Comparison of ENCODE assay signal across 8 cellular contexts in the genomic region with DNA sequence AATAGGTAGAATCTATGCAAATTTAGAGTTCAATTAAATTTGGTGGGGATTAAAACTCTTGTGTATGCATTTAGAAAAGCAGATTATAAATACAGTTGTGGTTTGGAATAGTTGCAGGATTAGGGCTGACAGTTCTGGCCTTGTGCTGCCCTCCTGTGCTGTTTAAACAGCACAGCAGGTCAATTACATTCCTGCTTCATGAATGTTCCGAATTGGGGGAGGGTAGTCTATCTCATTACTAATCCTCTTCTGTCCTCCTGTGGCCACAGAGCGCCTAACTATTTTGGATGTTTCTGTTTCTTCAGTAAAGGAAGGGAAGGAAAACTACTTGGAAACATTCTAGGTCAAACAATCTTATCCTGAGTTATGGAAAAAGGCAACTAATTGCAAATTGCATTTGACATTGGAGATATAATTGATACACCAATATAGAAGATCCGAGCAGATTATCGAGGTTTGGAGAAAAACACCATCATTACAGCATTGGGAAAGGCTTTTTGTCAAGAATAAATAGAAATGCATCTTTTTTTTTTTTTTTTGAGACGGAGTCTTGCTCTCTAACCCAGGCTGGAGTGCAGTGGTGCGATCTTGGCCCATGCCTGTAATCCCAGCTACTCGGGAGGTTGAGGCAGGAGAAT. TPM values are rescaled to one million over a fixed set of nuclear protein-coding genes. Genes with fewer than 3 reads are reported as not detected.
DNase-seq lines count a peak whose midpoint lies in the region; ATAC-seq, FAIRE-seq and TF ChIP-seq lines count a peak whose summit lies in the region.

No MANE protein-coding gene starts in this region.

- FAIRE-seq in pancreas (lab: Jason Lieb, UNC): peak; percentile 51

- H3K4me1 Mint-ChIP-seq in activated T-helper 17 cell treated with anti-CD3 and anti-CD28 coated beads, Interleukin-2, amount 50 U/mL, for 72 hours: peaks cover 12% of the 10 kb centered on the region

- H3K4me3 ChIP-seq in pancreas: no peak overlapping the region

- peak; percentile 100 for TF ChIP-seq CTCF in C4-2B (conservative IDR thresholded peaks at IDR 0.05)
- peak; percentile 55 to 84 (median 70) for TF ChIP-seq CTCF in pancreas (IDR thresholded peaks at IDR 0.05)

- no peaks in the 10 kb centered on the region for H3K9me3 ChIP-seq in pancreas

- no peaks in the 10 kb centered on the region for H3K27me3 Mint-ChIP-seq in activated T-helper 17 cell treated with anti-CD3 and anti-CD28 coated beads, Interleukin-2, amount 50 U/mL, for 72 hours

- DNase-seq in NCI-H345 treated with DMSO at 0.1 percent for 48 hours (lab: John Stamatoyannopoulos, UW; ENCODE audit: unreplicated experiment) (peak; percentile 21), globus pallidus (ENCODE audit: low spot score) (peak; percentile 90), pancreas (peak in 4 of 6 donors; percentile 43 to 65 (median 64))
- DNase-seq in activated CD8-positive, alpha-beta memory T cell treated with anti-CD3 and anti-CD28 coated beads for 24 hours: no peak

- ATAC-seq in GM18502 (IDR thresholded peaks at IDR 0.05; ENCODE audit: poor library complexity, unreplicated experiment): peak; percentile 75
- ATAC-seq in HG03280 (IDR thresholded peaks at IDR 0.05; ENCODE audit: unreplicated experiment): peak; percentile 61
- ATAC-seq in activated T-helper 17 cell treated with anti-CD3 and anti-CD28 coated beads, Interleukin-2, amount 50 U/mL, for 72 hours (replicated peaks): peak; percentile 71
- ATAC-seq in pancreas: peak; percentile 99 to 100 (median 100)

- H3K4me1 ChIP-seq in pancreas: peaks cover 6 to 9% (median 7%) of the 10 kb centered on the region in 3 donors

- intact Hi-C loops in pancreas (cut with DNase I): loop anchor here in 1 of 3 donors (10.0 kb wide), 1 partner anchor 330 kb away; no protein-coding TSS in a partner anchor

- H3K27ac Mint-ChIP-seq in activated T-helper 17 cell treated with anti-CD3 and anti-CD28 coated beads, Interleukin-2, amount 50 U/mL, for 72 hours: peak overlapping the region; percentile 57

- 22 to 31% methylated on average over 7 of the region's 7 CpGs for WGBS in pancreas, 2 donors

- no peaks in the 10 kb centered on the region for H3K9me3 Mint-ChIP-seq in activated T-helper 17 cell treated with anti-CD3 and anti-CD28 coated beads, Interleukin-2, amount 50 U/mL, for 72 hours

- H3K36me3 Mint-ChIP-seq in activated T-helper 17 cell treated with anti-CD3 and anti-CD28 coated beads, Interleukin-2, amount 50 U/mL, for 72 hours (ENCODE audit: low read depth): no peaks in the 10 kb centered on the region

- H3K27me3 ChIP-seq in pancreas: no peaks in the 10 kb centered on the region

- no peak overlapping the region for H3K27ac ChIP-seq in C4-2B
- H3K27ac ChIP-seq in pancreas: peak overlapping the region in 1 of 4 donors; percentile 24

- no peaks in the 10 kb centered on the region for H3K36me3 ChIP-seq in pancreas

- H3K4me3 Mint-ChIP-seq in activated T-helper 17 cell treated with anti-CD3 and anti-CD28 coated beads, Interleukin-2, amount 50 U/mL, for 72 hours: peak overlapping the region; percentile 57

RNA-seq across cellular contexts. Expression of a gene that starts 8.7 kb away (rescaled TPM):
- total RNA-seq in activated T-helper 17 cell treated with anti-CD3 and anti-CD28 coated beads, Interleukin-2, amount 50 U/mL, for 72 hours: 10 to 100 TPM; 25.2 to 32.7 TPM
- under 1 TPM in 4 of 6 donors, not detected in 2; 0.16 to 0.58 (median 0.26) TPM for total RNA-seq in pancreas
- polyA plus RNA-seq in pancreas: under 1 TPM; 0.27 to 0.82 TPM

RNA-seq across cellular contexts. Expression of a gene that starts 12.5 kb away (rescaled TPM):
- total RNA-seq in activated T-helper 17 cell treated with anti-CD3 and anti-CD28 coated beads, Interleukin-2, amount 50 U/mL, for 72 hours: 10 to 100 TPM; 41.1 to 95.4 TPM
- 10 to 100 TPM; 12.8 to 23.7 (median 16.9) TPM for total RNA-seq in pancreas
- polyA plus RNA-seq in pancreas: 10 to 100 TPM; 12.1 to 19.1 TPM

Comparison
In these comparisons a context has a peak if more than half of its experiments do, and no peak if none do; other contexts are left out.
1. RNA of a gene that starts 8.7 kb away (total RNA-seq): 25.2 to 32.7 TPM in activated T-helper 17 cell treated with anti-CD3 and anti-CD28 coated beads, Interleukin-2, amount 50 U/mL, for 72 hours; 0.16 to 0.58 TPM in pancreas; every median in the first group is over 10 times any median in the second.
2. Peak in every context shown above with its lines, with median percentiles within 50 percentile points of each other: ATAC-seq.